ENCODE assay signal across 1 cellular context in genomic region chr6:105992315-105992961, GRCh38.
TF ChIP-seq lines count a peak whose summit lies in the region.

No MANE protein-coding gene starts in this region.

TF ChIP-seq in HepG2, 621 proteins besides CTCF, POLR2A, EP300 and RAD21 (continued from another document and continues in another):
- no peak for TF ChIP-seq TIGD3 (CRISPR knock-in tag; IDR thresholded peaks at IDR 0.05; ENCODE audit: borderline replicate concordance)
- no peak for TF ChIP-seq HDAC1 (CRISPR knock-in tag; IDR thresholded peaks at IDR 0.05)
- TF ChIP-seq MED1 (CRISPR knock-in tag; IDR thresholded peaks at IDR 0.05): no peak
- TF ChIP-seq FOXK1 (CRISPR knock-in tag; IDR thresholded peaks at IDR 0.05; ENCODE audit: borderline replicate concordance, low read depth): no peak
- TF ChIP-seq ZNF891 (CRISPR knock-in tag; IDR thresholded peaks at IDR 0.05): 0 out of 2 replicates have a peak, but pooled peaks have one; percentile 55
- TF ChIP-seq, protein P1, sequence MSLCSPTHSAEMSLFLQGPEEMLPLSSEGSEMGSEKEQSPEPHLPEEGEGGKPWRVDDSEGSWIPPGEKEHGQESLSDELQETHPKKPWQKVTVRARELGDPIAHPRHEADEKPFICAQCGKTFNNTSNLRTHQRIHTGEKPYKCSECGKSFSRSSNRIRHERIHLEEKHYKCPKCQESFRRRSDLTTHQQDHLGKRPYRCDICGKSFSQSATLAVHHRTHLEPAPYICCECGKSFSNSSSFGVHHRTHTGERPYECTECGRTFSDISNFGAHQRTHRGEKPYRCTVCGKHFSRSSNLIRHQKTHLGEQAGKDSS (CRISPR knock-in tag; IDR thresholded peaks at IDR 0.05; ENCODE audit: borderline replicate concordance, low read depth): no peak
- TF ChIP-seq RBAK (CRISPR knock-in tag; IDR thresholded peaks at IDR 0.05): no peak
- TF ChIP-seq, protein P2, sequence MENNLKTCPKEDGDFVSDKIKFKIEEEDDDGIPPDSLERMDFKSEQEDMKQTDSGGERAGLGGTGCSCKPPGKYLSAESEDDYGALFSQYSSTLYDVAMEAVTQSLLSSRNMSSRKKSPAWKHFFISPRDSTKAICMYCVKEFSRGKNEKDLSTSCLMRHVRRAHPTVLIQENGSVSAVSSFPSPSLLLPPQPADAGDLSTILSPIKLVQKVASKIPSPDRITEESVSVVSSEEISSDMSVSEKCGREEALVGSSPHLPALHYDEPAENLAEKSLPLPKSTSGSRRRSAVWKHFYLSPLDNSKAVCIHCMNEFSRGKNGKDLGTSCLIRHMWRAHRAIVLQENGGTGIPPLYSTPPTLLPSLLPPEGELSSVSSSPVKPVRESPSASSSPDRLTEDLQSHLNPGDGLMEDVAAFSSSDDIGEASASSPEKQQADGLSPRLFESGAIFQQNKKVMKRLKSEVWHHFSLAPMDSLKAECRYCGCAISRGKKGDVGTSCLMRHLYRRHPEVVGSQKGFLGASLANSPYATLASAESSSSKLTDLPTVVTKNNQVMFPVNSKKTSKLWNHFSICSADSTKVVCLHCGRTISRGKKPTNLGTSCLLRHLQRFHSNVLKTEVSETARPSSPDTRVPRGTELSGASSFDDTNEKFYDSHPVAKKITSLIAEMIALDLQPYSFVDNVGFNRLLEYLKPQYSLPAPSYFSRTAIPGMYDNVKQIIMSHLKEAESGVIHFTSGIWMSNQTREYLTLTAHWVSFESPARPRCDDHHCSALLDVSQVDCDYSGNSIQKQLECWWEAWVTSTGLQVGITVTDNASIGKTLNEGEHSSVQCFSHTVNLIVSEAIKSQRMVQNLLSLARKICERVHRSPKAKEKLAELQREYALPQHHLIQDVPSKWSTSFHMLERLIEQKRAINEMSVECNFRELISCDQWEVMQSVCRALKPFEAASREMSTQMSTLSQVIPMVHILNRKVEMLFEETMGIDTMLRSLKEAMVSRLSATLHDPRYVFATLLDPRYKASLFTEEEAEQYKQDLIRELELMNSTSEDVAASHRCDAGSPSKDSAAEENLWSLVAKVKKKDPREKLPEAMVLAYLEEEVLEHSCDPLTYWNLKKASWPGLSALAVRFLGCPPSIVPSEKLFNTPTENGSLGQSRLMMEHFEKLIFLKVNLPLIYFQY (CRISPR knock-in tag; IDR thresholded peaks at IDR 0.05; ENCODE audit: borderline replicate concordance): 0 out of 2 replicates have a peak, but pooled peaks have one; percentile 28
- TF ChIP-seq, protein P3, sequence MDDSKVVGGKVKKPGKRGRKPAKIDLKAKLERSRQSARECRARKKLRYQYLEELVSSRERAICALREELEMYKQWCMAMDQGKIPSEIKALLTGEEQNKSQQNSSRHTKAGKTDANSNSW (CRISPR knock-in tag; IDR thresholded peaks at IDR 0.05; ENCODE audit: borderline replicate concordance): no peak
- TF ChIP-seq SYNCRIP (IDR thresholded peaks at IDR 0.05; ENCODE audit: insufficient read depth, low read depth, low read length): no peak
- 0 out of 2 replicates have a peak, but pooled peaks have one; percentile 10 for TF ChIP-seq ZNF619 (CRISPR knock-in tag; IDR thresholded peaks at IDR 0.05)
- TF ChIP-seq ZNF670 (CRISPR knock-in tag; IDR thresholded peaks at IDR 0.05; ENCODE audit: borderline replicate concordance): no peak
- TF ChIP-seq ZNF44 (CRISPR knock-in tag; IDR thresholded peaks at IDR 0.05): no peak
- TF ChIP-seq, protein P4, sequence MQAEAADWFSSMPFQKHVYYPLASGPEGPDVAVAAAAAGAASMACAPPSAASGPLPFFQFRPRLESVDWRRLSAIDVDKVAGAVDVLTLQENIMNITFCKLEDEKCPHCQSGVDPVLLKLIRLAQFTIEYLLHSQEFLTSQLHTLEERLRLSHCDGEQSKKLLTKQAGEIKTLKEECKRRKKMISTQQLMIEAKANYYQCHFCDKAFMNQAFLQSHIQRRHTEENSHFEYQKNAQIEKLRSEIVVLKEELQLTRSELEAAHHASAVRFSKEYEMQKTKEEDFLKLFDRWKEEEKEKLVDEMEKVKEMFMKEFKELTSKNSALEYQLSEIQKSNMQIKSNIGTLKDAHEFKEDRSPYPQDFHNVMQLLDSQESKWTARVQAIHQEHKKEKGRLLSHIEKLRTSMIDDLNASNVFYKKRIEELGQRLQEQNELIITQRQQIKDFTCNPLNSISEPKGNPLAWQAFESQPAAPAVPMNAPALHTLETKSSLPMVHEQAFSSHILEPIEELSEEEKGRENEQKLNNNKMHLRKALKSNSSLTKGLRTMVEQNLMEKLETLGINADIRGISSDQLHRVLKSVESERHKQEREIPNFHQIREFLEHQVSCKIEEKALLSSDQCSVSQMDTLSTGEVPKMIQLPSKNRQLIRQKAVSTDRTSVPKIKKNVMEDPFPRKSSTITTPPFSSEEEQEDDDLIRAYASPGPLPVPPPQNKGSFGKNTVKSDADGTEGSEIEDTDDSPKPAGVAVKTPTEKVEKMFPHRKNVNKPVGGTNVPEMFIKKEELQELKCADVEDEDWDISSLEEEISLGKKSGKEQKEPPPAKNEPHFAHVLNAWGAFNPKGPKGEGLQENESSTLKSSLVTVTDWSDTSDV (CRISPR knock-in tag; IDR thresholded peaks at IDR 0.05): 0 out of 2 replicates have a peak, but pooled peaks have one; percentile 50
- TF ChIP-seq SOX13 (IDR thresholded peaks at IDR 0.05): no peak
- no peak for TF ChIP-seq SOX13 (CRISPR knock-in tag; conservative IDR thresholded peaks at IDR 0.05 in 1 of 2, IDR thresholded peaks at IDR 0.05 in 1 of 2)
- TF ChIP-seq ZNF597 (CRISPR knock-in tag; IDR thresholded peaks at IDR 0.05): no peak
- no peak for TF ChIP-seq BRCA1 (CRISPR knock-in tag; IDR thresholded peaks at IDR 0.05)
- TF ChIP-seq, protein P5, sequence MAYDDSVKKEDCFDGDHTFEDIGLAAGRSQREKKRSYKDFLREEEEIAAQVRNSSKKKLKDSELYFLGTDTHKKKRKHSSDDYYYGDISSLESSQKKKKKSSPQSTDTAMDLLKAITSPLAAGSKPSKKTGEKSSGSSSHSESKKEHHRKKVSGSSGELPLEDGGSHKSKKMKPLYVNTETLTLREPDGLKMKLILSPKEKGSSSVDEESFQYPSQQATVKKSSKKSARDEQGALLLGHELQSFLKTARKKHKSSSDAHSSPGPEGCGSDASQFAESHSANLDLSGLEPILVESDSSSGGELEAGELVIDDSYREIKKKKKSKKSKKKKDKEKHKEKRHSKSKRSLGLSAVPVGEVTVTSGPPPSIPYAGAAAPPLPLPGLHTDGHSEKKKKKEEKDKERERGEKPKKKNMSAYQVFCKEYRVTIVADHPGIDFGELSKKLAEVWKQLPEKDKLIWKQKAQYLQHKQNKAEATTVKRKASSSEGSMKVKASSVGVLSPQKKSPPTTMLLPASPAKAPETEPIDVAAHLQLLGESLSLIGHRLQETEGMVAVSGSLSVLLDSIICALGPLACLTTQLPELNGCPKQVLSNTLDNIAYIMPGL (CRISPR knock-in tag; IDR thresholded peaks at IDR 0.05; ENCODE audit: borderline replicate concordance in 1 of 2, low read depth in 1 of 2): 0 out of 4 replicates have a peak, but pooled peaks of 1 of the 2 experiments have one; percentile 52
- TF ChIP-seq, protein P6, sequence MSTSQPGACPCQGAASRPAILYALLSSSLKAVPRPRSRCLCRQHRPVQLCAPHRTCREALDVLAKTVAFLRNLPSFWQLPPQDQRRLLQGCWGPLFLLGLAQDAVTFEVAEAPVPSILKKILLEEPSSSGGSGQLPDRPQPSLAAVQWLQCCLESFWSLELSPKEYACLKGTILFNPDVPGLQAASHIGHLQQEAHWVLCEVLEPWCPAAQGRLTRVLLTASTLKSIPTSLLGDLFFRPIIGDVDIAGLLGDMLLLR (CRISPR knock-in tag; IDR thresholded peaks at IDR 0.05): no peak
- TF ChIP-seq SSRP1 (CRISPR knock-in tag; IDR thresholded peaks at IDR 0.05): no peak
- TF ChIP-seq ZNF776 (CRISPR knock-in tag; IDR thresholded peaks at IDR 0.05): no peak
- no peak for TF ChIP-seq ZNF382 (CRISPR knock-in tag; IDR thresholded peaks at IDR 0.05; ENCODE audit: borderline replicate concordance)
- 0 out of 2 replicates have a peak, but pooled peaks have one; percentile 44 for TF ChIP-seq HOXA5 (CRISPR knock-in tag; IDR thresholded peaks at IDR 0.05)
- TF ChIP-seq RBM39 (IDR thresholded peaks at IDR 0.05; ENCODE audit: low read depth, low read length, poor library complexity, severe bottlenecking): no peak
- TF ChIP-seq CBFB (CRISPR knock-in tag; IDR thresholded peaks at IDR 0.05): no peak
- TF ChIP-seq, protein P7, sequence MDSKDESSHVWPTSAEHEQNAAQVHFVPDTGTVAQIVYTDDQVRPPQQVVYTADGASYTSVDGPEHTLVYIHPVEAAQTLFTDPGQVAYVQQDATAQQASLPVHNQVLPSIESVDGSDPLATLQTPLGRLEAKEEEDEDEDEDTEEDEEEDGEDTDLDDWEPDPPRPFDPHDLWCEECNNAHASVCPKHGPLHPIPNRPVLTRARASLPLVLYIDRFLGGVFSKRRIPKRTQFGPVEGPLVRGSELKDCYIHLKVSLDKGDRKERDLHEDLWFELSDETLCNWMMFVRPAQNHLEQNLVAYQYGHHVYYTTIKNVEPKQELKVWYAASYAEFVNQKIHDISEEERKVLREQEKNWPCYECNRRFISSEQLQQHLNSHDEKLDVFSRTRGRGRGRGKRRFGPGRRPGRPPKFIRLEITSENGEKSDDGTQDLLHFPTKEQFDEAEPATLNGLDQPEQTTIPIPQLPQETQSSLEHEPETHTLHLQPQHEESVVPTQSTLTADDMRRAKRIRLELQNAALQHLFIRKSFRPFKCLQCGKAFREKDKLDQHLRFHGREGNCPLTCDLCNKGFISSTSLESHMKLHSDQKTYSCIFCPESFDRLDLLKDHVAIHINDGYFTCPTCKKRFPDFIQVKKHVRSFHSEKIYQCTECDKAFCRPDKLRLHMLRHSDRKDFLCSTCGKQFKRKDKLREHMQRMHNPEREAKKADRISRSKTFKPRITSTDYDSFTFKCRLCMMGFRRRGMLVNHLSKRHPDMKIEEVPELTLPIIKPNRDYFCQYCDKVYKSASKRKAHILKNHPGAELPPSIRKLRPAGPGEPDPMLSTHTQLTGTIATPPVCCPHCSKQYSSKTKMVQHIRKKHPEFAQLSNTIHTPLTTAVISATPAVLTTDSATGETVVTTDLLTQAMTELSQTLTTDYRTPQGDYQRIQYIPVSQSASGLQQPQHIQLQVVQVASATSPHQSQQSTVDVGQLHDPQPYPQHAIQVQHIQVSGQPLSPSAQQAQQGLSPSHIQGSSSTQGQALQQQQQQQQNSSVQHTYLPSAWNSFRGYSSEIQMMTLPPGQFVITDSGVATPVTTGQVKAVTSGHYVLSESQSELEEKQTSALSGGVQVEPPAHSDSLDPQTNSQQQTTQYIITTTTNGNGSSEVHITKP (CRISPR knock-in tag; IDR thresholded peaks at IDR 0.05; ENCODE audit: low read depth): no peak
- 0 out of 2 replicates have a peak, but pooled peaks have one; percentile 20 for TF ChIP-seq GATAD1 (CRISPR knock-in tag; IDR thresholded peaks at IDR 0.05)
- no peak for TF ChIP-seq ZNF326 (CRISPR knock-in tag; IDR thresholded peaks at IDR 0.05; ENCODE audit: borderline replicate concordance)
- TF ChIP-seq ZNF879 (CRISPR knock-in tag; IDR thresholded peaks at IDR 0.05): no peak
- TF ChIP-seq TCF7L2 (IDR thresholded peaks at IDR 0.05; ENCODE audit: low read depth, low read length): no peak
- TF ChIP-seq ATRX (CRISPR knock-in tag; IDR thresholded peaks at IDR 0.05; ENCODE audit: borderline replicate concordance): no peak
- TF ChIP-seq, protein P8, sequence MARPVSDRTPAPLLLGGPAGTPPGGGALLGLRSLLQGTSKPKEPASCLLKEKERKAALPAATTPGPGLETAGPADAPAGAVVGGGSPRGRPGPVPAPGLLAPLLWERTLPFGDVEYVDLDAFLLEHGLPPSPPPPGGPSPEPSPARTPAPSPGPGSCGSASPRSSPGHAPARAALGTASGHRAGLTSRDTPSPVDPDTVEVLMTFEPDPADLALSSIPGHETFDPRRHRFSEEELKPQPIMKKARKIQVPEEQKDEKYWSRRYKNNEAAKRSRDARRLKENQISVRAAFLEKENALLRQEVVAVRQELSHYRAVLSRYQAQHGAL (CRISPR knock-in tag; IDR thresholded peaks at IDR 0.05; ENCODE audit: not compliant biosample characterization): no peak
- TF ChIP-seq, protein P9, sequence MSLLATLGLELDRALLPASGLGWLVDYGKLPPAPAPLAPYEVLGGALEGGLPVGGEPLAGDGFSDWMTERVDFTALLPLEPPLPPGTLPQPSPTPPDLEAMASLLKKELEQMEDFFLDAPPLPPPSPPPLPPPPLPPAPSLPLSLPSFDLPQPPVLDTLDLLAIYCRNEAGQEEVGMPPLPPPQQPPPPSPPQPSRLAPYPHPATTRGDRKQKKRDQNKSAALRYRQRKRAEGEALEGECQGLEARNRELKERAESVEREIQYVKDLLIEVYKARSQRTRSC (CRISPR knock-in tag; IDR thresholded peaks at IDR 0.05; ENCODE audit: low read depth): no peak
- TF ChIP-seq HNRNPUL1 (IDR thresholded peaks at IDR 0.05; ENCODE audit: low read depth, low read length): no peak
- TF ChIP-seq PHF21A (CRISPR knock-in tag; IDR thresholded peaks at IDR 0.05): 0 out of 2 replicates have a peak, but pooled peaks have one; percentile 37
- no peak for TF ChIP-seq ZNF232 (CRISPR knock-in tag; IDR thresholded peaks at IDR 0.05; ENCODE audit: borderline replicate concordance)
- TF ChIP-seq ZNF263 (CRISPR knock-in tag; IDR thresholded peaks at IDR 0.05): no peak
- TF ChIP-seq ZSCAN30 (CRISPR knock-in tag; IDR thresholded peaks at IDR 0.05): no peak
- no peak for TF ChIP-seq RARA (CRISPR knock-in tag; IDR thresholded peaks at IDR 0.05)
- no peak for TF ChIP-seq ZBTB8A (CRISPR knock-in tag; IDR thresholded peaks at IDR 0.05; ENCODE audit: borderline replicate concordance, low read depth)
- TF ChIP-seq MYC (CRISPR knock-in tag; IDR thresholded peaks at IDR 0.05; ENCODE audit: borderline replicate concordance): peak; percentile 27; the same call in 1 of the 2 replicates
- TF ChIP-seq ZBTB7B (CRISPR knock-in tag; IDR thresholded peaks at IDR 0.05): no peak
